10 cellular contexts compared by ENCODE assay signal in the genomic region with DNA sequence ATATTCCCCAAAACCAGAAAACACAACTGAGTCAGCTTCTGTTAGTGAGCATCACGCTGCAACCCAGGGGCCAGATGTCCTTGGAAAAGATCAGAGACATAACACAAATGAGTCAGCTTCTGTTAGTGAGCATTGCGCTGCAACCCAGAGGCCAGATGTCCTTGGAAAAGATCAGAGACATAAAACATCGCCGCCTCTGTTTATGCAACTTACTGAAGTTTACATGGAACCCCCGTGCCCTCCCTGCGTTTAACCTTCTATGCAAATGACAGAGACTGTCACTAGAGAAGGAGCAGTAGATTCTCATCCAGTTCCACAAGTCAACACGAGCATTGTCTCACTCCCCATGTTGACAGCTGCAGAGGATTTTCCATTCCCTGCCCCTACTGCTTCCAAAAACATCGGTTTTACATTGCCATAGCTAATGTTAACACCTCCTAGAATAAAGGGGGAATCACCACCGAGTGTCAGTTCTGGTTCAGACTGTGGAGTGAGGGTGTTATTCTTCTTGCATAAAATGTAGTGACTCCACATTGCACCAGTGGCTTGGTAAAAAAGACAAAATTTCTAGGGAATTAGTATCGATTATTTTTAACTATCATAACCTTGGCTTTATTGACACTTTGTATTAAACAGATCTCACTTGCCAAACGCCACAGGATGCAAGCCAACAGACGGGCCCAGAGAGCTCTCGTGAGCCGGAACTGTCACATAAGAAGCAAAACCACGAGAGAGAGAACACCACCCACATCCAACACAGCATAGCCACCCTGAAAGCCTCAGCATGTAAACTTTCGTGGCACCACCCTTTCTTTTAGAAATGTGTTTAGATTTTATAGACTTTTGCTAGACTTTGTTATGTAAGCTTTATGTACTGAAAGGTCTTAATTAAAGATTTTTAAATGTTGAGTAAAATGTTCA.
A peak's percentile ranks its signal among the peaks of the same experiment; 100 is the strongest.
DNase-seq lines count a peak whose midpoint lies in the region; ATAC-seq and TF ChIP-seq lines count a peak whose summit lies in the region.
"Had no signal": no experiment of that assay in that cellular context is flagged by ENCODE, and none has a peak within 500 bp of the region (broad histone marks: within the 10 kb centered on the region; RNA-seq: fewer than 3 reads in every experiment).

No MANE protein-coding gene starts in this region.

- H3K36me3 Mint-ChIP-seq in naive thymus-derived CD4-positive, alpha-beta T cell: peaks cover 0 to 5% (median 0%) of the 10 kb centered on the region in 5 donors

- H3K9me3 Mint-ChIP-seq in naive thymus-derived CD4-positive, alpha-beta T cell: peaks cover 0 to 4% (median 0%) of the 10 kb centered on the region in 11 donors

- peaks cover 0 to 30% (median 0%) of the 10 kb centered on the region in 5 donors for H3K27me3 Mint-ChIP-seq in naive thymus-derived CD4-positive, alpha-beta T cell

- H3K27ac ChIP-seq in BLaER1 (no peak overlapping the region), Peyer's patch (no peak overlapping the region), RWPE1 (no peak overlapping the region)
- H3K27ac ChIP-seq in naive thymus-derived CD4-positive, alpha-beta T cell (ENCODE audit: low read depth, low read length): peak overlapping the region; percentile 60
- H3K27ac ChIP-seq: left ventricle myocardium inferior had no signal

- H3K4me3 ChIP-seq in BLaER1 (no peak overlapping the region), Peyer's patch (no peak overlapping the region)
- peak overlapping the region; percentile 40 for H3K4me3 ChIP-seq in naive thymus-derived CD4-positive, alpha-beta T cell (ENCODE audit: low read length)
- H3K4me3 ChIP-seq: left ventricle myocardium inferior had no signal

- H3K4me1 Mint-ChIP-seq in naive thymus-derived CD4-positive, alpha-beta T cell: peaks cover 22 to 55% (median 48%) of the 10 kb centered on the region in 7 donors

- peak overlapping the region; percentile 54 to 98 (median 87) for H3K27ac Mint-ChIP-seq in naive thymus-derived CD4-positive, alpha-beta T cell

- no peak overlapping the region for H3K9ac ChIP-seq in BLaER1

- H3K36me3 ChIP-seq in BLaER1 (no peaks in the 10 kb centered on the region), Peyer's patch (no peaks in the 10 kb centered on the region)
- H3K36me3 ChIP-seq in naive thymus-derived CD4-positive, alpha-beta T cell (ENCODE audit: control insufficient read depth in 2 of 3, insufficient read depth in 3 of 3, low read length in 3 of 3): no peaks in the 10 kb centered on the region
- H3K36me3 ChIP-seq: left ventricle myocardium inferior had no signal

- CTCF ChIA-PET in naive thymus-derived CD4-positive, alpha-beta T cell (lab: Charles Lee): interaction anchor here (0.8 to 2.1 kb wide), 8 partner anchors 9 to 158 kb away, joined by 3 to 10 read pairs (median 3); no protein-coding TSS in a partner anchor
- CTCF ChIA-PET in RWPE1 (lab: Yijun Ruan, JAX): no interaction called here

- ATAC-seq in naive thymus-derived CD4-positive, alpha-beta T cell: peak; percentile 98
- ATAC-seq in HG02870 (IDR thresholded peaks at IDR 0.05; ENCODE audit: unreplicated experiment) (no peak), GM19452 (IDR thresholded peaks at IDR 0.05; ENCODE audit: unreplicated experiment) (no peak)

- H3K9me3 ChIP-seq in BLaER1: peaks cover 10% of the 10 kb centered on the region
- no peaks in the 10 kb centered on the region for H3K9me3 ChIP-seq in Peyer's patch
- no peaks in the 10 kb centered on the region for H3K9me3 ChIP-seq in naive thymus-derived CD4-positive, alpha-beta T cell (ENCODE audit: control insufficient read depth in 2 of 3, low read length in 3 of 3)
- H3K9me3 ChIP-seq: Caco-2, left ventricle myocardium inferior had no signal

- POLR2A ChIA-PET in naive thymus-derived CD4-positive, alpha-beta T cell (lab: Charles Lee): interaction anchor here (0.6 to 2.6 kb wide), 10 partner anchors 9 to 502 kb away, joined by 3 to 21 read pairs (median 4); a partner anchor contains a TSS
- POLR2A ChIA-PET in RWPE1 (lab: Yijun Ruan, JAX; ENCODE audit: low non-redundant PET): no interaction called here

- TF ChIP-seq POLR2A in Peyer's patch (IDR thresholded peaks at IDR 0.05): no peak

- H3K27me3 ChIP-seq in BLaER1: no peaks in the 10 kb centered on the region
- no peaks in the 10 kb centered on the region for H3K27me3 ChIP-seq in Peyer's patch
- no peaks in the 10 kb centered on the region for H3K27me3 ChIP-seq in naive thymus-derived CD4-positive, alpha-beta T cell (ENCODE audit: control insufficient read depth in 2 of 2, insufficient read depth in 2 of 2, low read length in 2 of 2)

- TF ChIP-seq CTCF in Peyer's patch (IDR thresholded peaks at IDR 0.05): no peak
- no peak for TF ChIP-seq CTCF in GM20000 (IDR thresholded peaks at IDR 0.05; ENCODE audit: extremely low read depth, missing control alignments)
- no peak for TF ChIP-seq CTCF in RWPE1 (conservative IDR thresholded peaks at IDR 0.05; ENCODE audit: low read depth)

- H4K20me1 ChIP-seq in BLaER1: no peaks in the 10 kb centered on the region

- intact Hi-C loops in naive thymus-derived CD4-positive, alpha-beta T cell (cut with micrococcal nuclease): loop anchor here in 1 of 2 donors (1.0 to 5.0 kb wide), 7 partner anchors 26 to 501 kb away; a partner anchor contains a TSS

- H3K4me1 ChIP-seq in BLaER1 (peaks cover 12% of the 10 kb centered on the region), Peyer's patch (no peaks in the 10 kb centered on the region)
- peaks cover 33 to 35% of the 10 kb centered on the region in 2 donors for H3K4me1 ChIP-seq in naive thymus-derived CD4-positive, alpha-beta T cell (ENCODE audit: control insufficient read depth in 2 of 2, insufficient read depth in 2 of 2, low read length in 2 of 2)
- H3K4me1 ChIP-seq: Caco-2, left ventricle myocardium inferior had no signal

- DNase-seq in Peyer's patch: peak in 2 of 3 donors; percentile 27 to 54
- DNase-seq in activated T-helper 1 cell treated with anti-CD3 and anti-CD28 coated beads, Interleukin-2, amount 50 U/mL, for 16 hours (ENCODE audit: low read depth in 1 of 2, low spot score in 1 of 2): peak; percentile 4 to 24
- DNase-seq in naive thymus-derived CD4-positive, alpha-beta T cell: peak in 7 of 9 donors; percentile 52 to 81 (median 77)
- no peak for DNase-seq in GM20000 (ENCODE audit: low spot score)
- DNase-seq in RWPE1 (ENCODE audit: low spot score): no peak
- DNase-seq: Caco-2, left ventricle myocardium inferior had no signal

- H3K4me3 Mint-ChIP-seq in naive thymus-derived CD4-positive, alpha-beta T cell: peak overlapping the region; percentile 65 to 79 (median 74)

- H3K4me2 ChIP-seq in BLaER1: peak overlapping the region; percentile 36

Comparison
In these comparisons a context has a peak if more than half of its experiments do, and no peak if none do; other contexts are left out.
1. DNase-seq: peak in Peyer's patch (2 of 3), activated T-helper 1 cell treated with anti-CD3 and anti-CD28 coated beads, Interleukin-2, amount 50 U/mL, for 16 hours (2 of 2) and naive thymus-derived CD4-positive, alpha-beta T cell (7 of 9); none in GM20000 (single experiment) and RWPE1 (single experiment).